In the genomic region with DNA sequence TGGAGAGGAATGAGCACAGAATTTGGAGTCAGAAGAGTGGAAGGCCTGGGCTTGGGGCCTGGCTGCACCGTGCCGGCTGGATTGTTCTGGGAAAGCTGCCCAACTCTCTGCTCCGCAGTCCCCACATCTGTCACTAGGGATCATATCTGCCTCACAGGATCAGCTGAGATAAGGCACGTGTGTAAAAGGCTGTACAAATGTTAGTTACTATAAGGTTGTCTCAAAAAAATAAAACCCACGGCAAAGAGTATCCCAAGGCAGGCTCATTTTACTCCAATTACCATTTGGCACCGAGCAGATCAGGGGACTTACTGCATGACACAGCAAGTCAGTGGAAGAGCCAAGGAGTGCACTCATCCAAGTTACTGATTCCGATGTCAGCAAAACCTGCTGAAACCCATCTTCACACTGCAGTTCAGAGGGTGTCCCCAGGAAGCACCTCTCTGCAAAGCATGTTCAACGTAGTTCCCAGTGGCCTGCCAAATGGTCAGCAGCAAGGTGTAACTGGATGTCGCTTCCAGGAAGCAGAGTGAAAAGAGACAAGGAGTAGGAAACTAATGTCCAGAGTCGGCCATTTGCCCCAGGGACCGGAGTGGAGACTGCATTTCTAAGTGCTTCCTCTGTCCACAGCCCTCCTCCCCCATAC, we compare ENCODE assay signal across 1 cellular context.
TF ChIP-seq lines count a peak whose summit lies in the region.

No MANE protein-coding gene starts in this region.

TF ChIP-seq in WTC11, 78 proteins besides CTCF, POLR2A, EP300 and RAD21 (continued from another document):
- TF ChIP-seq, protein P1, sequence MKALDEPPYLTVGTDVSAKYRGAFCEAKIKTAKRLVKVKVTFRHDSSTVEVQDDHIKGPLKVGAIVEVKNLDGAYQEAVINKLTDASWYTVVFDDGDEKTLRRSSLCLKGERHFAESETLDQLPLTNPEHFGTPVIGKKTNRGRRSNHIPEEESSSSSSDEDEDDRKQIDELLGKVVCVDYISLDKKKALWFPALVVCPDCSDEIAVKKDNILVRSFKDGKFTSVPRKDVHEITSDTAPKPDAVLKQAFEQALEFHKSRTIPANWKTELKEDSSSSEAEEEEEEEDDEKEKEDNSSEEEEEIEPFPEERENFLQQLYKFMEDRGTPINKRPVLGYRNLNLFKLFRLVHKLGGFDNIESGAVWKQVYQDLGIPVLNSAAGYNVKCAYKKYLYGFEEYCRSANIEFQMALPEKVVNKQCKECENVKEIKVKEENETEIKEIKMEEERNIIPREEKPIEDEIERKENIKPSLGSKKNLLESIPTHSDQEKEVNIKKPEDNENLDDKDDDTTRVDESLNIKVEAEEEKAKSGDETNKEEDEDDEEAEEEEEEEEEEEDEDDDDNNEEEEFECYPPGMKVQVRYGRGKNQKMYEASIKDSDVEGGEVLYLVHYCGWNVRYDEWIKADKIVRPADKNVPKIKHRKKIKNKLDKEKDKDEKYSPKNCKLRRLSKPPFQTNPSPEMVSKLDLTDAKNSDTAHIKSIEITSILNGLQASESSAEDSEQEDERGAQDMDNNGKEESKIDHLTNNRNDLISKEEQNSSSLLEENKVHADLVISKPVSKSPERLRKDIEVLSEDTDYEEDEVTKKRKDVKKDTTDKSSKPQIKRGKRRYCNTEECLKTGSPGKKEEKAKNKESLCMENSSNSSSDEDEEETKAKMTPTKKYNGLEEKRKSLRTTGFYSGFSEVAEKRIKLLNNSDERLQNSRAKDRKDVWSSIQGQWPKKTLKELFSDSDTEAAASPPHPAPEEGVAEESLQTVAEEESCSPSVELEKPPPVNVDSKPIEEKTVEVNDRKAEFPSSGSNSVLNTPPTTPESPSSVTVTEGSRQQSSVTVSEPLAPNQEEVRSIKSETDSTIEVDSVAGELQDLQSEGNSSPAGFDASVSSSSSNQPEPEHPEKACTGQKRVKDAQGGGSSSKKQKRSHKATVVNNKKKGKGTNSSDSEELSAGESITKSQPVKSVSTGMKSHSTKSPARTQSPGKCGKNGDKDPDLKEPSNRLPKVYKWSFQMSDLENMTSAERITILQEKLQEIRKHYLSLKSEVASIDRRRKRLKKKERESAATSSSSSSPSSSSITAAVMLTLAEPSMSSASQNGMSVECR (CRISPR knock-in tag; IDR thresholded peaks at IDR 0.05; ENCODE audit: borderline replicate concordance), result no peak
- TF ChIP-seq ATF1 (CRISPR knock-in tag; IDR thresholded peaks at IDR 0.05) (no peak), ZNF219 (CRISPR knock-in tag; IDR thresholded peaks at IDR 0.05; ENCODE audit: borderline replicate concordance) (no peak), MXD4 (CRISPR knock-in tag; IDR thresholded peaks at IDR 0.05; ENCODE audit: borderline replicate concordance) (no peak), KAT7 (CRISPR knock-in tag; IDR thresholded peaks at IDR 0.05; ENCODE audit: borderline replicate concordance) (no peak), HMGA2 (CRISPR knock-in tag; IDR thresholded peaks at IDR 0.05) (no peak)
- TF ChIP-seq, protein P2, sequence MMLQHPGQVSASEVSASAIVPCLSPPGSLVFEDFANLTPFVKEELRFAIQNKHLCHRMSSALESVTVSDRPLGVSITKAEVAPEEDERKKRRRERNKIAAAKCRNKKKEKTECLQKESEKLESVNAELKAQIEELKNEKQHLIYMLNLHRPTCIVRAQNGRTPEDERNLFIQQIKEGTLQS (CRISPR knock-in tag; conservative IDR thresholded peaks at IDR 0.05), result no peak
- TF ChIP-seq, protein P3, sequence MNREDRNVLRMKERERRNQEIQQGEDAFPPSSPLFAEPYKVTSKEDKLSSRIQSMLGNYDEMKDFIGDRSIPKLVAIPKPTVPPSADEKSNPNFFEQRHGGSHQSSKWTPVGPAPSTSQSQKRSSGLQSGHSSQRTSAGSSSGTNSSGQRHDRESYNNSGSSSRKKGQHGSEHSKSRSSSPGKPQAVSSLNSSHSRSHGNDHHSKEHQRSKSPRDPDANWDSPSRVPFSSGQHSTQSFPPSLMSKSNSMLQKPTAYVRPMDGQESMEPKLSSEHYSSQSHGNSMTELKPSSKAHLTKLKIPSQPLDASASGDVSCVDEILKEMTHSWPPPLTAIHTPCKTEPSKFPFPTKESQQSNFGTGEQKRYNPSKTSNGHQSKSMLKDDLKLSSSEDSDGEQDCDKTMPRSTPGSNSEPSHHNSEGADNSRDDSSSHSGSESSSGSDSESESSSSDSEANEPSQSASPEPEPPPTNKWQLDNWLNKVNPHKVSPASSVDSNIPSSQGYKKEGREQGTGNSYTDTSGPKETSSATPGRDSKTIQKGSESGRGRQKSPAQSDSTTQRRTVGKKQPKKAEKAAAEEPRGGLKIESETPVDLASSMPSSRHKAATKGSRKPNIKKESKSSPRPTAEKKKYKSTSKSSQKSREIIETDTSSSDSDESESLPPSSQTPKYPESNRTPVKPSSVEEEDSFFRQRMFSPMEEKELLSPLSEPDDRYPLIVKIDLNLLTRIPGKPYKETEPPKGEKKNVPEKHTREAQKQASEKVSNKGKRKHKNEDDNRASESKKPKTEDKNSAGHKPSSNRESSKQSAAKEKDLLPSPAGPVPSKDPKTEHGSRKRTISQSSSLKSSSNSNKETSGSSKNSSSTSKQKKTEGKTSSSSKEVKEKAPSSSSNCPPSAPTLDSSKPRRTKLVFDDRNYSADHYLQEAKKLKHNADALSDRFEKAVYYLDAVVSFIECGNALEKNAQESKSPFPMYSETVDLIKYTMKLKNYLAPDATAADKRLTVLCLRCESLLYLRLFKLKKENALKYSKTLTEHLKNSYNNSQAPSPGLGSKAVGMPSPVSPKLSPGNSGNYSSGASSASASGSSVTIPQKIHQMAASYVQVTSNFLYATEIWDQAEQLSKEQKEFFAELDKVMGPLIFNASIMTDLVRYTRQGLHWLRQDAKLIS (CRISPR knock-in tag; IDR thresholded peaks at IDR 0.05; ENCODE audit: borderline replicate concordance), result no peak
- TF ChIP-seq, protein P4, sequence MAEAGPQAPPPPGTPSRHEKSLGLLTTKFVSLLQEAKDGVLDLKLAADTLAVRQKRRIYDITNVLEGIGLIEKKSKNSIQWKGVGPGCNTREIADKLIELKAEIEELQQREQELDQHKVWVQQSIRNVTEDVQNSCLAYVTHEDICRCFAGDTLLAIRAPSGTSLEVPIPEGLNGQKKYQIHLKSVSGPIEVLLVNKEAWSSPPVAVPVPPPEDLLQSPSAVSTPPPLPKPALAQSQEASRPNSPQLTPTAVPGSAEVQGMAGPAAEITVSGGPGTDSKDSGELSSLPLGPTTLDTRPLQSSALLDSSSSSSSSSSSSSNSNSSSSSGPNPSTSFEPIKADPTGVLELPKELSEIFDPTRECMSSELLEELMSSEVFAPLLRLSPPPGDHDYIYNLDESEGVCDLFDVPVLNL (CRISPR knock-in tag; IDR thresholded peaks at IDR 0.05; ENCODE audit: borderline replicate concordance, low read depth), result no peak
